ENCODE assay signal across 18 cellular contexts in the genomic region with DNA sequence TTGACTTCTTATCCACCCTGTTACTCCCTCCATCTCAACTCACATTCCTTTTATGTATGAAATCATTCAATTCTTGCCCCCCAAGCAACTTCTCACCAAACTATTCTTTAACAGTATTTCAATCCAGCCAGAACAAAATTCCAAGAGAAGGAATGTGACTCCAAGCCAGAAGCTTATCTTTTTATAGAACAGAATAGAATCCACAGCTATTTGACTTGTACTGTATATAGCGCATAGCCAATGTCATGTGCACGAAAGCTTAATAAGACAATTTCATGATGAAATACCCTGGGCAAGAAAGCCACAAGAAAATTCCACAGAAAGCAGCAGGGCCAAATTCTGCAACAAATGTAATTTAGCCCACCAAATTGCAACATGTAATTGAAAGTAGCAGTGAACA.
DNase-seq lines count a peak whose midpoint lies in the region; FAIRE-seq lines count a peak whose summit lies in the region.
"Had no signal": no experiment of that assay in that cellular context is flagged by ENCODE, and none has a peak within 500 bp of the region (broad histone marks: within the 10 kb centered on the region; RNA-seq: fewer than 3 reads in every experiment).

No MANE protein-coding gene starts in this region.

- no peak for FAIRE-seq in RCC 7860 (lab: Jason Lieb, UNC)
- FAIRE-seq: islet of Langerhans had no signal

- DNase-seq in GM03348 (ENCODE audit: low spot score) (peak; percentile 36), RCC 7860 (ENCODE audit: low spot score) (peak; percentile 32), fibroblast of peridontal ligament (ENCODE audit: extremely low read depth) (peak; percentile 89), renal cortical epithelial cell (ENCODE audit: low read depth) (peak; percentile 53), SKM-1 treated with dmso at 0.1 percent for 144 hours (lab: John Stamatoyannopoulos, UW; ENCODE audit: unreplicated experiment) (no peak), NAMALWA (ENCODE audit: low spot score) (no peak), NCI-H524 treated with DMSO at 0.1 percent for 48 hours (lab: John Stamatoyannopoulos, UW) (no peak)
- DNase-seq: activated CD4-positive, alpha-beta T cell treated with anti-CD3 and anti-CD28 coated beads for 1 hour; CD4-positive, alpha-beta T cell; effector memory CD8-positive, alpha-beta T cell; mesendoderm; MG63; NCI-H2081; sigmoid colon; stimulated activated CD4-positive, alpha-beta T cell treated with anti-CD3 and anti-CD28 coated beads, Interleukin-4, amount 100 ng/mL, for 1 hour; stimulated activated CD8-positive, alpha-beta memory T cell treated with anti-CD3 and anti-CD28 coated beads, Interleukin-4, amount 100 ng/mL, for 48 hours; testis had no signal

Comparison
In these comparisons a context has a peak if more than half of its experiments do, and no peak if none do; other contexts are left out.
1. DNase-seq: peak in GM03348 (single experiment), RCC 7860 (single experiment), fibroblast of peridontal ligament (single experiment) and renal cortical epithelial cell (single experiment); none in SKM-1 treated with dmso at 0.1 percent for 144 hours (single experiment), NAMALWA (single experiment) and NCI-H524 treated with DMSO at 0.1 percent for 48 hours (single experiment).